Comparison of ENCODE assay signal across 1 cellular context in the genomic region with DNA sequence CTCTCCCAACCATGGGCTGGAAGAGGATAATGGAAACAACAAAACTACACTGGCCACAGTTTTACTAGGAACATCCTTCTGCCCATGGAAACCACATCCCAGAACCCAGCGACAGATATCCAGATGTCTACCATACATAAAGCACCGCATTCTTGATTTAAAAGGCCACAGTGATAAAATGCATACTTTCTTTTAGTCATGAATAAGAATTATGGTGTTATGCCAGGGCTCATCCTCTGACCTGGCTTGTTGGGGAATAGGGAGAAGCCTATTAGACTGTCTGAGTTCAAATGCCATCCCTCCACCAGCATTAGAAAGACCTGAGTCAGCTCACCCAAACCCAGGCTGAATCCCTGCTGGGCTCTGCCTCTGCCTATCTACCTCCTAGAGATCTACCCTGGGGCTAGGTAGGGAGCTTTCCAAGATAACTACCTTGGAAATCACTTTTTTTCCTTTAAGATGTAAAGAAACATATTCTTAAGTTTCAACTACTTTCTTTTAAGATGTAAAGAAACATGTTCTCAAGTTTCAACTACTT.
TF ChIP-seq lines count a peak whose summit lies in the region.

No MANE protein-coding gene starts in this region.

TF ChIP-seq in GM23338, 12 proteins besides CTCF, POLR2A, EP300 and RAD21 (continued from another document):
- TF ChIP-seq JUNB (IDR thresholded peaks at IDR 0.05; ENCODE audit: unreplicated experiment): no peak
- TF ChIP-seq ZNF114 (CRISPR knock-in tag; IDR thresholded peaks at IDR 0.05): no peak
- no peak for TF ChIP-seq POLR2AphosphoS5 (IDR thresholded peaks at IDR 0.05; ENCODE audit: low read depth)
- TF ChIP-seq ZNF331 (CRISPR knock-in tag; IDR thresholded peaks at IDR 0.05; ENCODE audit: low read depth): no peak
- TF ChIP-seq ZNF462 (CRISPR knock-in tag; IDR thresholded peaks at IDR 0.05): no peak
- TF ChIP-seq EZH2 (IDR thresholded peaks at IDR 0.05; ENCODE audit: low read depth, unreplicated experiment): no peak
- no peak for TF ChIP-seq CREB1 (CRISPR knock-in tag; IDR thresholded peaks at IDR 0.05; ENCODE audit: low read depth)
- no peak for TF ChIP-seq EZH2phosphoT487 (IDR thresholded peaks at IDR 0.05; ENCODE audit: unreplicated experiment)
